In genomic region chr6:129696028-129696418, GRCh38 we compare ENCODE assay signal across 14 cellular contexts. TPM values are rescaled to one million over a fixed set of nuclear protein-coding genes. Genes with fewer than 3 reads are reported as not detected.
DNase-seq lines count a peak whose midpoint lies in the region; ATAC-seq and TF ChIP-seq lines count a peak whose summit lies in the region.
"Had no signal": no experiment of that assay in that cellular context is flagged by ENCODE, and none has a peak within 500 bp of the region (broad histone marks: within the 10 kb centered on the region; RNA-seq: fewer than 3 reads in every experiment).

No MANE protein-coding gene starts in this region.

- TF ChIP-seq CTCF in nephron (IDR thresholded peaks at IDR 0.05; ENCODE audit: unreplicated experiment in 3 of 3): no peak
- TF ChIP-seq CTCF in brain microvascular endothelial cell (IDR thresholded peaks at IDR 0.05; ENCODE audit: low read depth, low read length, missing control alignments): no peak

- H3K9me3 ChIP-seq in T-helper 17 cell (ENCODE audit: control insufficient read depth, low read length, poor library complexity, severe bottlenecking): no peaks in the 10 kb centered on the region

- in situ Hi-C loops in brain microvascular endothelial cell (cut with HindIII; ENCODE audit: low pct_ligation_motif_present, low sequenced_read_pairs): no loop called here

- no peaks in the 10 kb centered on the region for H3K36me3 ChIP-seq in brain microvascular endothelial cell (replicated peaks)

- no peak overlapping the region for H3K4me3 Mint-ChIP-seq in T-helper 17 cell
- H3K4me3 Mint-ChIP-seq in nephron: no peak overlapping the region
- H3K4me3 Mint-ChIP-seq: memory B cell had no signal

- H3K9me3 Mint-ChIP-seq in nephron: no peaks in the 10 kb centered on the region
- H3K9me3 Mint-ChIP-seq: memory B cell had no signal

- DNase-seq in NOMO-1 treated with DMSO at 0.1 percent for 48 hours (lab: John Stamatoyannopoulos, UW; ENCODE audit: unreplicated experiment) (peak; percentile 13), NOMO-1 treated with dmso at 0.1 percent for 144 hours (lab: John Stamatoyannopoulos, UW; ENCODE audit: unreplicated experiment) (no peak), T-helper 17 cell (no peak), SHP77 (lab: John Stamatoyannopoulos, UW) (no peak), GDM1 (lab: John Stamatoyannopoulos, UW) (no peak), brain microvascular endothelial cell (no peak)
- DNase-seq: 8988T, DMS153, Karpas-422, NCI-H2107, T-helper 9 cell had no signal

- H3K36me3 Mint-ChIP-seq in T-helper 17 cell (ENCODE audit: low read depth) (no peaks in the 10 kb centered on the region), nephron (ENCODE audit: low read depth) (peaks cover 4% of the 10 kb centered on the region)
- H3K36me3 Mint-ChIP-seq: memory B cell had no signal

- peak overlapping the region; percentile 68 for H3K27ac Mint-ChIP-seq in T-helper 17 cell
- H3K27ac Mint-ChIP-seq in nephron: peak overlapping the region in 2 of 3 experiments; percentile 46 to 69

- ATAC-seq in GM21529 (IDR thresholded peaks at IDR 0.05; ENCODE audit: unreplicated experiment) (peak; percentile 14), T-helper 17 cell (no peak)

- H3K4me3 ChIP-seq in brain microvascular endothelial cell (ENCODE audit: low read depth, low read length): no peak overlapping the region

- H3K4me1 Mint-ChIP-seq in T-helper 17 cell: peaks cover 16% of the 10 kb centered on the region
- no peaks in the 10 kb centered on the region for H3K4me1 Mint-ChIP-seq in nephron

- H3K27me3 Mint-ChIP-seq in T-helper 17 cell (no peaks in the 10 kb centered on the region), nephron (ENCODE audit: low read depth) (no peaks in the 10 kb centered on the region)
- H3K27me3 Mint-ChIP-seq: memory B cell had no signal

- no peak overlapping the region for H3K27ac ChIP-seq in brain microvascular endothelial cell

- H3K27me3 ChIP-seq in brain microvascular endothelial cell (replicated peaks): no peaks in the 10 kb centered on the region

RNA-seq across cellular contexts. Expression of gene ARHGAP18, which starts 14.0 kb away (rescaled TPM):
- 10 to 100 TPM in 1 of 2 donors, 1 to 10 TPM in 1; 3.7 to 26.7 TPM for total RNA-seq in T-helper 17 cell
